29 cellular contexts compared by ENCODE assay signal in the genomic region with DNA sequence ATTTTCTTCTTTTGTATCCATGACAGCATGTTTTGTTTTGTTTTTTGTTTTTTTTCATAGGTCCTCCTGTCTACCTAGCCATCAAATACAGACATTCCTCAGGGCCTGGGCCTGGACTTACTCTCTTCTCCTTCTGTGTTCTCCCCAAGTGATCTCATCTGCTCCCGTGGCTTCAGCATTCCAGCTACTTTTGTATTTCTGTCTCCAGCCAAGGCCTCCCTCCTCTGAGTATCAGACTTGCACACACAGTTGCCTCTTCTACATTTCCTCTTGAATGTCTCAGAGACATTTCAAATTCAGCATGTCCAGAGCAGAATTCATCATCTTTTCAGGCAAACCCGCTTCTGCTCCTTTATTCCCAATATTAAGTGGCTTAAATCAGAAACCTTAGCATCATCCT.
DNase-seq lines count a peak whose midpoint lies in the region; ATAC-seq, FAIRE-seq and TF ChIP-seq lines count a peak whose summit lies in the region.
"Had no signal": no experiment of that assay in that cellular context is flagged by ENCODE, and none has a peak within 500 bp of the region (broad histone marks: within the 10 kb centered on the region; RNA-seq: fewer than 3 reads in every experiment).

No MANE protein-coding gene starts in this region.

- peaks cover 14 to 73% (median 48%) of the 10 kb centered on the region in 4 donors for H3K36me3 ChIP-seq in esophagus muscularis mucosa

- TF ChIP-seq CTCF in esophagus muscularis mucosa (IDR thresholded peaks at IDR 0.05) (no peak), neural crest cell (conservative IDR thresholded peaks at IDR 0.05) (no peak)

- WGBS in esophagus muscularis mucosa = 56% methylated on average over 2 of the region's 2 CpGs

- TF ChIP-seq EP300 in esophagus muscularis mucosa (IDR thresholded peaks at IDR 0.05) = no peak

- no peaks in the 10 kb centered on the region for H3K9me3 Mint-ChIP-seq in neural crest cell

- H3K4me1 Mint-ChIP-seq in T-helper 17 cell (peaks cover 9% of the 10 kb centered on the region), neural crest cell (no peaks in the 10 kb centered on the region)

- TF ChIP-seq POLR2A in esophagus muscularis mucosa (IDR thresholded peaks at IDR 0.05; ENCODE audit: low read depth) (no peak), H54 (IDR thresholded peaks at IDR 0.05; ENCODE audit: low read depth, low read length) (no peak)

- no peak overlapping the region for H3K4me3 ChIP-seq in esophagus muscularis mucosa
- H3K4me3 ChIP-seq: adrenal gland, cardiac muscle cell, dorsolateral prefrontal cortex, lower lobe of right lung, right atrium auricular region, SJSA1, upper lobe of right lung had no signal

- H3K36me3 Mint-ChIP-seq in T-helper 17 cell (ENCODE audit: low read depth) = peaks cover 25% of the 10 kb centered on the region
- H3K36me3 Mint-ChIP-seq in neural crest cell (ENCODE audit: low read depth) = peaks cover 15% of the 10 kb centered on the region

- H3K4me3 Mint-ChIP-seq in T-helper 17 cell = no peak overlapping the region
- H3K4me3 Mint-ChIP-seq in neural crest cell = no peak overlapping the region

- H3K27ac ChIP-seq in esophagus muscularis mucosa (replicated peaks in 1 of 4) = peak overlapping the region; percentile 47 to 72 (median 68)
- H3K27ac ChIP-seq: adrenal gland, cardiac muscle cell, lower lobe of right lung, right atrium auricular region, SJSA1, upper lobe of right lung, VCaP had no signal

- peak; percentile 54 for DNase-seq in AG20443 (ENCODE audit: low spot score)
- DNase-seq in T-helper 17 cell = no peak
- DNase-seq in esophagus muscularis mucosa (ENCODE audit: extremely low spot score) = no peak
- no peak for DNase-seq in neural crest cell (ENCODE audit: low read depth, low spot score)
- DNase-seq in RKO (ENCODE audit: low spot score) = no peak
- DNase-seq in T-helper 1 cell = no peak
- DNase-seq in HuH-7 (ENCODE audit: low spot score) = no peak
- no peak for DNase-seq in H54 (ENCODE audit: insufficient read length, low spot score)
- DNase-seq: activated CD4-positive, alpha-beta T cell treated with anti-CD3 and anti-CD28 coated beads, Interleukin-2, amount 50 U/mL, for 48 hours; activated gamma-delta T cell; adrenal gland; dorsolateral prefrontal cortex; foreskin melanocyte; HCEC 1CT; hypothalamus; KG1; lower lobe of right lung; NCI-H1694 treated with DMSO at 0.1 percent for 48 hours; NCI-H2171 treated with DMSO at 0.1 percent for 48 hours; NCI-H524 treated with DMSO at 0.1 percent for 48 hours; substantia nigra; upper lobe of right lung had no signal

- peak overlapping the region; percentile 67 for H3K27ac Mint-ChIP-seq in T-helper 17 cell
- H3K27ac Mint-ChIP-seq in neural crest cell (ENCODE audit: unreplicated experiment) = peak overlapping the region; percentile 53

- no peak for ATAC-seq in T-helper 17 cell

- H3K27me3 ChIP-seq in esophagus muscularis mucosa = no peaks in the 10 kb centered on the region
- H3K27me3 ChIP-seq: adrenal gland, cardiac muscle cell, dorsolateral prefrontal cortex, right atrium auricular region, SJSA1, upper lobe of right lung had no signal

- FAIRE-seq in H54 (lab: Jason Lieb, UNC) = no peak
- FAIRE-seq: D721Med, keratinocyte, RCC 7860 had no signal

- peaks cover 0 to 48% (median 34%) of the 10 kb centered on the region in 4 donors for H3K4me1 ChIP-seq in esophagus muscularis mucosa
- H3K4me1 ChIP-seq: adrenal gland, lower lobe of right lung, SJSA1, upper lobe of right lung had no signal

- no peaks in the 10 kb centered on the region for H3K27me3 Mint-ChIP-seq in T-helper 17 cell
- no peaks in the 10 kb centered on the region for H3K27me3 Mint-ChIP-seq in neural crest cell (ENCODE audit: low read depth)

- intact Hi-C loops in esophagus muscularis mucosa (cut with DNase I) = loop anchor here (10.0 kb wide), 1 partner anchor 418 kb away; no protein-coding TSS in a partner anchor

- H3K9me3 ChIP-seq in T-helper 17 cell (ENCODE audit: control insufficient read depth, low read length, poor library complexity, severe bottlenecking) (no peaks in the 10 kb centered on the region), esophagus muscularis mucosa (no peaks in the 10 kb centered on the region)
- H3K9me3 ChIP-seq: adrenal gland, lower lobe of right lung, right atrium auricular region, SJSA1, upper lobe of right lung had no signal
